ENCODE assay signal across 8 cellular contexts in genomic region chr2:168194784-168195522, GRCh38. TPM values are rescaled to one million over a fixed set of nuclear protein-coding genes. Genes with fewer than 3 reads are reported as not detected.
DNase-seq lines count a peak whose midpoint lies in the region; ATAC-seq and TF ChIP-seq lines count a peak whose summit lies in the region.

No MANE protein-coding gene starts in this region.

- TF ChIP-seq CTCF in type B pancreatic cell (conservative IDR thresholded peaks at IDR 0.05) = no peak
- TF ChIP-seq CTCF in nephron progenitor cell (IDR thresholded peaks at IDR 0.05) = no peak
- TF ChIP-seq CTCF in mesothelial cell of epicardium (IDR thresholded peaks at IDR 0.05; ENCODE audit: unreplicated experiment) = no peak

- peaks cover 11% of the 10 kb centered on the region for H3K36me3 Mint-ChIP-seq in CD4-positive, CD25-positive, alpha-beta regulatory T cell
- H3K36me3 Mint-ChIP-seq in activated T-cell treated with anti-CD3 and anti-CD28 coated beads, Interleukin-2, amount 50 U/mL, for 72 hours (ENCODE audit: insufficient read depth in 2 of 2) = no peaks in the 10 kb centered on the region
- H3K36me3 Mint-ChIP-seq in type B pancreatic cell = peaks cover 7% of the 10 kb centered on the region
- H3K36me3 Mint-ChIP-seq in nephron progenitor cell (ENCODE audit: low read depth) = no peaks in the 10 kb centered on the region
- H3K36me3 Mint-ChIP-seq in mesothelial cell of epicardium = no peaks in the 10 kb centered on the region

- H3K4me1 ChIP-seq in CD4-positive, CD25-positive, alpha-beta regulatory T cell (ENCODE audit: control insufficient read depth, insufficient read depth, low read length, poor library complexity, severe bottlenecking) = peaks cover 48% of the 10 kb centered on the region

- peak in 2 of 3 donors; percentile 43 to 83 for DNase-seq in CD4-positive, CD25-positive, alpha-beta regulatory T cell
- peak; percentile 40 for DNase-seq in GM19240 (ENCODE audit: insufficient read length, low spot score)
- peak; percentile 33 to 63 for DNase-seq in activated T-cell treated with anti-CD3 and anti-CD28 coated beads, Interleukin-2, amount 50 U/mL, for 72 hours
- no peak for DNase-seq in type B pancreatic cell (ENCODE audit: extremely low spot score, unreplicated experiment)
- DNase-seq in nephron progenitor cell = no peak
- no peak for DNase-seq in NCI-H1417 treated with DMSO at 0.1 percent for 48 hours (lab: John Stamatoyannopoulos, UW)
- DNase-seq in mesothelial cell of epicardium (ENCODE audit: low spot score in 2 of 2, unreplicated experiment in 2 of 2) = no peak

- no peaks in the 10 kb centered on the region for H3K9me3 Mint-ChIP-seq in CD4-positive, CD25-positive, alpha-beta regulatory T cell
- H3K9me3 Mint-ChIP-seq in activated T-cell treated with anti-CD3 and anti-CD28 coated beads, Interleukin-2, amount 50 U/mL, for 72 hours = no peaks in the 10 kb centered on the region
- H3K9me3 Mint-ChIP-seq in type B pancreatic cell (peaks cover 6% of the 10 kb centered on the region), nephron progenitor cell (no peaks in the 10 kb centered on the region), mesothelial cell of epicardium (no peaks in the 10 kb centered on the region)

- H3K36me3 ChIP-seq in CD4-positive, CD25-positive, alpha-beta regulatory T cell (ENCODE audit: control insufficient read depth, insufficient read depth, low read length) = no peaks in the 10 kb centered on the region

- peak overlapping the region; percentile 62 to 79 (median 69) for H3K4me3 Mint-ChIP-seq in CD4-positive, CD25-positive, alpha-beta regulatory T cell
- peak overlapping the region; percentile 78 to 97 for H3K4me3 Mint-ChIP-seq in activated T-cell treated with anti-CD3 and anti-CD28 coated beads, Interleukin-2, amount 50 U/mL, for 72 hours
- no peak overlapping the region for H3K4me3 Mint-ChIP-seq in type B pancreatic cell
- H3K4me3 Mint-ChIP-seq in nephron progenitor cell = no peak overlapping the region
- no peak overlapping the region for H3K4me3 Mint-ChIP-seq in mesothelial cell of epicardium

- H3K4me3 ChIP-seq in CD4-positive, CD25-positive, alpha-beta regulatory T cell (ENCODE audit: low read depth, low read length) = peak overlapping the region; percentile 62

- H3K9me3 ChIP-seq in CD4-positive, CD25-positive, alpha-beta regulatory T cell (ENCODE audit: control insufficient read depth in 2 of 2, low read length in 2 of 2) = no peaks in the 10 kb centered on the region

- H3K27me3 ChIP-seq in CD4-positive, CD25-positive, alpha-beta regulatory T cell (ENCODE audit: control insufficient read depth, insufficient read depth, low read length) = no peaks in the 10 kb centered on the region

- H3K27ac ChIP-seq in CD4-positive, CD25-positive, alpha-beta regulatory T cell (ENCODE audit: insufficient read depth, low read length, poor library complexity, severe bottlenecking) = peak overlapping the region; percentile 59

- H3K4me1 Mint-ChIP-seq in CD4-positive, CD25-positive, alpha-beta regulatory T cell = peaks cover 21 to 88% (median 60%) of the 10 kb centered on the region in 4 donors
- H3K4me1 Mint-ChIP-seq in activated T-cell treated with anti-CD3 and anti-CD28 coated beads, Interleukin-2, amount 50 U/mL, for 72 hours (ENCODE audit: low read depth) = peaks cover 91% of the 10 kb centered on the region
- H3K4me1 Mint-ChIP-seq in type B pancreatic cell (ENCODE audit: unreplicated experiment) (peaks cover 50% of the 10 kb centered on the region), nephron progenitor cell (peaks cover 51% of the 10 kb centered on the region), mesothelial cell of epicardium (peaks cover 20% of the 10 kb centered on the region)

- peak overlapping the region; percentile 80 to 91 (median 82) for H3K27ac Mint-ChIP-seq in CD4-positive, CD25-positive, alpha-beta regulatory T cell
- H3K27ac Mint-ChIP-seq in activated T-cell treated with anti-CD3 and anti-CD28 coated beads, Interleukin-2, amount 50 U/mL, for 72 hours = peak overlapping the region; percentile 99
- H3K27ac Mint-ChIP-seq in type B pancreatic cell = no peak overlapping the region
- no peak overlapping the region for H3K27ac Mint-ChIP-seq in nephron progenitor cell
- H3K27ac Mint-ChIP-seq in mesothelial cell of epicardium = no peak overlapping the region

- H3K27me3 Mint-ChIP-seq in CD4-positive, CD25-positive, alpha-beta regulatory T cell = no peaks in the 10 kb centered on the region
- H3K27me3 Mint-ChIP-seq in activated T-cell treated with anti-CD3 and anti-CD28 coated beads, Interleukin-2, amount 50 U/mL, for 72 hours (ENCODE audit: low read depth) = no peaks in the 10 kb centered on the region
- no peaks in the 10 kb centered on the region for H3K27me3 Mint-ChIP-seq in type B pancreatic cell
- H3K27me3 Mint-ChIP-seq in nephron progenitor cell (ENCODE audit: low read depth, poor library complexity) = no peaks in the 10 kb centered on the region
- H3K27me3 Mint-ChIP-seq in mesothelial cell of epicardium (ENCODE audit: low read depth) = no peaks in the 10 kb centered on the region

- peak; percentile 72 to 77 for ATAC-seq in CD4-positive, CD25-positive, alpha-beta regulatory T cell (ENCODE audit: low read depth in 2 of 2)
- peak; percentile 89 for ATAC-seq in HG03103 (IDR thresholded peaks at IDR 0.05; ENCODE audit: low read depth, unreplicated experiment)
- peak; percentile 83 to 85 for ATAC-seq in activated T-cell treated with anti-CD3 and anti-CD28 coated beads, Interleukin-2, amount 50 U/mL, for 72 hours (replicated peaks in 1 of 2)

RNA-seq across cellular contexts. Expression of gene STK39, which starts 52.4 kb away (rescaled TPM):
- total RNA-seq in CD4-positive, CD25-positive, alpha-beta regulatory T cell = 27.2 TPM
- polyA plus RNA-seq in CD4-positive, CD25-positive, alpha-beta regulatory T cell = 10 to 100 TPM in 1 of 4 donors, 1 to 10 TPM in 3; 4.4 to 12.1 (median 7.0) TPM
- total RNA-seq in activated T-cell treated with anti-CD3 and anti-CD28 coated beads, Interleukin-2, amount 50 U/mL, for 72 hours = 10 to 100 TPM; 37.1 to 41.0 TPM
- 22.0 and 26.2 TPM in 2 replicates for total RNA-seq in type B pancreatic cell (ENCODE audit: low replicate concordance)
- total RNA-seq in mesothelial cell of epicardium = 18.7 to 19.3 TPM (median 18.7 TPM) in 3 replicates

Comparison
In these comparisons a context has a peak if more than half of its experiments do, and no peak if none do; other contexts are left out.
1. DNase-seq: peak in CD4-positive, CD25-positive, alpha-beta regulatory T cell (2 of 3), GM19240 (single experiment) and activated T-cell treated with anti-CD3 and anti-CD28 coated beads, Interleukin-2, amount 50 U/mL, for 72 hours (2 of 2); none in type B pancreatic cell (single experiment), nephron progenitor cell (single experiment), NCI-H1417 treated with DMSO at 0.1 percent for 48 hours (single experiment) and mesothelial cell of epicardium (0 of 2).
2. H3K27ac Mint-ChIP-seq: peak in CD4-positive, CD25-positive, alpha-beta regulatory T cell (3 of 3) and activated T-cell treated with anti-CD3 and anti-CD28 coated beads, Interleukin-2, amount 50 U/mL, for 72 hours (single experiment); none in type B pancreatic cell (single experiment), nephron progenitor cell (single experiment) and mesothelial cell of epicardium (single experiment).
3. H3K4me3 Mint-ChIP-seq: peak in CD4-positive, CD25-positive, alpha-beta regulatory T cell (4 of 4) and activated T-cell treated with anti-CD3 and anti-CD28 coated beads, Interleukin-2, amount 50 U/mL, for 72 hours (2 of 2); none in type B pancreatic cell (single experiment), nephron progenitor cell (single experiment) and mesothelial cell of epicardium (single experiment).
4. Peak in every context shown above with its lines, with median percentiles within 50 percentile points of each other: ATAC-seq.